14 cellular contexts compared by ENCODE assay signal in genomic region chr2:140164449-140164848, GRCh38.
DNase-seq lines count a peak whose midpoint lies in the region; ATAC-seq and TF ChIP-seq lines count a peak whose summit lies in the region.
"Had no signal": no experiment of that assay in that cellular context is flagged by ENCODE, and none has a peak within 500 bp of the region (broad histone marks: within the 10 kb centered on the region; RNA-seq: fewer than 3 reads in every experiment).

No MANE protein-coding gene starts in this region.

- H3K36me3 ChIP-seq in heart right ventricle (no peaks in the 10 kb centered on the region), PC-3 (ENCODE audit: low read depth, low read length) (no peaks in the 10 kb centered on the region)
- H3K36me3 ChIP-seq: Peyer's patch, SJSA1 had no signal

- no peak overlapping the region for H3K9ac ChIP-seq in PC-3 (ENCODE audit: low read length)

- H3K9me3 ChIP-seq in heart right ventricle (peaks cover 0 to 11% (median 0%) of the 10 kb centered on the region in 11 donors), PC-3 (ENCODE audit: low read length) (no peaks in the 10 kb centered on the region)
- H3K9me3 ChIP-seq: Peyer's patch had no signal

- CTCF ChIA-PET in PC-3 (lab: Charles Lee): no interaction called here

- H3K9me2 ChIP-seq in PC-3 (replicated peaks; ENCODE audit: low read length): no peaks in the 10 kb centered on the region

- no peaks in the 10 kb centered on the region for H3F3A ChIP-seq in PC-3 (ENCODE audit: low read length, unreplicated experiment)

- ATAC-seq in heart right ventricle (peak in 1 of 8 donors; percentile 35), PC-3 (no peak), GM18517 (IDR thresholded peaks at IDR 0.05; ENCODE audit: unreplicated experiment) (no peak)

- H3K4me1 ChIP-seq in heart right ventricle (no peaks in the 10 kb centered on the region), PC-3 (ENCODE audit: insufficient read depth, low read length) (no peaks in the 10 kb centered on the region)
- H3K4me1 ChIP-seq: Peyer's patch, SJSA1 had no signal

- H3K4me3 ChIP-seq in heart right ventricle (no peak overlapping the region), PC-3 (ENCODE audit: low read length) (no peak overlapping the region)
- H3K4me3 ChIP-seq: Peyer's patch, SJSA1 had no signal

- peak in 5 of 9 donors; percentile 6 to 35 (median 33) for TF ChIP-seq CTCF in heart right ventricle (IDR thresholded peaks at IDR 0.05)
- TF ChIP-seq CTCF in PC-3 (conservative IDR thresholded peaks at IDR 0.05; ENCODE audit: low read depth, low read length): 0 out of 2 replicates have a peak, but pooled peaks have one; percentile 12

- H3K27me3 ChIP-seq in heart right ventricle (no peaks in the 10 kb centered on the region), PC-3 (ENCODE audit: low read length) (no peaks in the 10 kb centered on the region)
- H3K27me3 ChIP-seq: Peyer's patch, SJSA1 had no signal

- intact Hi-C loops in heart right ventricle (cut with DNase I) (no loop called here), cardiac septum (cut with DNase I) (no loop called here), PC-3 (cut with micrococcal nuclease) (no loop called here)

- no peaks in the 10 kb centered on the region for H3K79me2 ChIP-seq in PC-3 (ENCODE audit: low read length)

- POLR2A ChIA-PET in PC-3 (lab: Charles Lee; ENCODE audit: unreplicated experiment): no interaction called here

- WGBS in heart right ventricle, 2 donors: 60 to 70% methylated on average over 1 of the region's 1 CpG

- H2AFZ ChIP-seq in PC-3 (ENCODE audit: low read length): no peak overlapping the region

- H4K20me1 ChIP-seq in PC-3 (ENCODE audit: low read length): no peaks in the 10 kb centered on the region

- H3K27ac ChIP-seq in heart right ventricle: no peak overlapping the region
- no peak overlapping the region for H3K27ac ChIP-seq in PC-3 (ENCODE audit: low read length)
- H3K27ac ChIP-seq: Peyer's patch, SJSA1 had no signal

- H3K4me2 ChIP-seq in PC-3 (ENCODE audit: low read length): no peak overlapping the region

- DNase-seq in heart right ventricle: no peak
- DNase-seq in cardiac septum (ENCODE audit: low spot score): no peak
- no peak for DNase-seq in PC-3
- DNase-seq in fibroblast of gingiva (ENCODE audit: low read depth): peak; percentile 14
- no peak for DNase-seq in glomerular visceral epithelial cell (ENCODE audit: extremely low spot score)
- no peak for DNase-seq in GDM1 (lab: John Stamatoyannopoulos, UW)
- DNase-seq: DMS79, MM.1S, NCI-H1092, NCI-H1436, NCI-H187 treated with DMSO at 0.1 percent for 48 hours, Peyer's patch had no signal

- no TSS peak for BruUV-seq in PC-3 (replicated peaks; lab: Mats Ljungman, UMichigan)
